ENCODE assay signal across 26 cellular contexts in genomic region chr1:82759035-82759434, GRCh38.
A peak's percentile ranks its signal among the peaks of the same experiment; 100 is the strongest.
DNase-seq lines count a peak whose midpoint lies in the region; ATAC-seq and TF ChIP-seq lines count a peak whose summit lies in the region.
"Had no signal": no experiment of that assay in that cellular context is flagged by ENCODE, and none has a peak within 500 bp of the region (broad histone marks: within the 10 kb centered on the region; RNA-seq: fewer than 3 reads in every experiment).

No MANE protein-coding gene starts in this region.

- peak overlapping the region; percentile 2; the same call in 1 of the 2 replicates for H3K27ac Mint-ChIP-seq in WTC11
- H3K27ac Mint-ChIP-seq in CD8-positive, alpha-beta memory T cell, result peak overlapping the region in 1 of 8 donors; percentile 1
- H3K27ac Mint-ChIP-seq: CD14-positive monocyte; natural killer cell treated with Interleukin-12 subunit alpha and Interleukin-12 subunit beta and Interleukin-15 and Interleukin-18, amount 100 ng/mL, for 72 hours; stimulated activated naive B cell treated with anti-CD40 and anti-IgM and Interleukin-4, amounts not matched to agents 10 μg/mL and 1 μg/mL and 100 μg/mL, for 72 hours; T-helper 1 cell treated with Interleukin-12 subunit alpha and Interleukin-12 subunit beta and Interleukin-4 antibody, amounts not matched to agents 30 μg/mL and 1 μg/mL, for 36 hours had no signal

- DNase-seq in NCI-H82 (lab: John Stamatoyannopoulos, UW) (peak; percentile 20), NCI-H82 treated with DMSO at 0.1 percent for 48 hours (lab: John Stamatoyannopoulos, UW; ENCODE audit: unreplicated experiment) (no peak), WTC11 (ENCODE audit: low spot score) (peak; percentile 10), epithelial cell of esophagus (ENCODE audit: low read depth) (peak; percentile 21), retinal pigment epithelial cell (ENCODE audit: low read depth) (no peak), Right ventricle myocardium inferior (ENCODE audit: missing footprints) (no peak)
- no peak for DNase-seq in activated CD8-positive, alpha-beta memory T cell treated with anti-CD3 and anti-CD28 coated beads, Interleukin-2, amount 50 U/mL, for 48 hours
- no peak for DNase-seq in CD8-positive, alpha-beta memory T cell
- DNase-seq: 8988T; activated gamma-delta T cell treated with Interleukin-2 at 50 U/mL for 16 hours; activated T-cell treated with anti-CD3 and anti-CD28 coated beads, Interleukin-2, amount 50 U/mL, for 4 hours; GM23248; hypothalamus; Kasumi-1; left colon; MV-4-11; NCI-H1436 treated with DMSO at 0.1 percent for 48 hours; NCI-H2107; RPMI8226; small intestine; stimulated activated naive B cell treated with anti-CD40 and anti-IgM and Interleukin-4, amounts not matched to agents 10 μg/mL and 1 μg/mL and 100 μg/mL, for 72 hours; substantia nigra; upper lobe of right lung had no signal

- H3K4me1 Mint-ChIP-seq in WTC11, result peaks cover 19% of the 10 kb centered on the region
- H3K4me1 Mint-ChIP-seq in CD8-positive, alpha-beta memory T cell, result no peaks in the 10 kb centered on the region
- H3K4me1 Mint-ChIP-seq: CD14-positive monocyte; stimulated activated naive B cell treated with anti-CD40 and anti-IgM and Interleukin-4, amounts not matched to agents 10 μg/mL and 1 μg/mL and 100 μg/mL, for 72 hours had no signal

- H3K4me1 ChIP-seq in CD8-positive, alpha-beta memory T cell (ENCODE audit: insufficient read depth, low read length), result no peaks in the 10 kb centered on the region
- H3K4me1 ChIP-seq: upper lobe of right lung had no signal

- TF ChIP-seq CTCF in WTC11 (IDR thresholded peaks at IDR 0.05) (no peak), epithelial cell of esophagus (IDR thresholded peaks at IDR 0.05; ENCODE audit: insufficient read depth, low read depth, low read length, missing control alignments) (peak; percentile 49), retinal pigment epithelial cell (conservative IDR thresholded peaks at IDR 0.05; ENCODE audit: low read depth, low read length) (peak; percentile 31)

- H3K4me3 ChIP-seq in epithelial cell of esophagus (ENCODE audit: low read length) (no peak overlapping the region), retinal pigment epithelial cell (ENCODE audit: low read length) (no peak overlapping the region)
- no peak overlapping the region for H3K4me3 ChIP-seq in CD8-positive, alpha-beta memory T cell (ENCODE audit: low read length)
- H3K4me3 ChIP-seq: GM23248, upper lobe of right lung had no signal

- no peaks in the 10 kb centered on the region for H3K36me3 Mint-ChIP-seq in WTC11
- H3K36me3 Mint-ChIP-seq in CD8-positive, alpha-beta memory T cell, result peaks cover 0 to 4% (median 0%) of the 10 kb centered on the region in 3 donors
- H3K36me3 Mint-ChIP-seq: CD14-positive monocyte; stimulated activated naive B cell treated with anti-CD40 and anti-IgM and Interleukin-4, amounts not matched to agents 10 μg/mL and 1 μg/mL and 100 μg/mL, for 72 hours had no signal

- H3K36me3 ChIP-seq in CD8-positive, alpha-beta memory T cell (ENCODE audit: insufficient read depth, low read length), result no peaks in the 10 kb centered on the region
- H3K36me3 ChIP-seq: upper lobe of right lung had no signal

- H3K9me3 Mint-ChIP-seq in WTC11, result no peaks in the 10 kb centered on the region
- H3K9me3 Mint-ChIP-seq in CD8-positive, alpha-beta memory T cell, result peaks cover 0 to 22% (median 3%) of the 10 kb centered on the region in 5 donors
- H3K9me3 Mint-ChIP-seq: activated T-cell treated with anti-CD3 and anti-CD28 coated beads, Interleukin-2, amount 50 U/mL, for 4 hours; stimulated activated naive B cell treated with anti-CD40 and anti-IgM and Interleukin-4, amounts not matched to agents 10 μg/mL and 1 μg/mL and 100 μg/mL, for 72 hours; T-helper 1 cell treated with Interleukin-12 subunit alpha and Interleukin-12 subunit beta and Interleukin-4 antibody, amounts not matched to agents 30 μg/mL and 1 μg/mL, for 36 hours had no signal

- POLR2A ChIA-PET in WTC11 (lab: Charles Lee), result no interaction called here
- POLR2A ChIA-PET in CD8-positive, alpha-beta memory T cell (lab: Charles Lee), result no interaction called here

- intact Hi-C loops in Right ventricle myocardium inferior (cut with DNase I), result no loop called here

- H3K27me3 ChIP-seq in CD8-positive, alpha-beta memory T cell (ENCODE audit: insufficient read depth, low read length, poor library complexity, severe bottlenecking), result no peaks in the 10 kb centered on the region
- H3K27me3 ChIP-seq: upper lobe of right lung had no signal

- H3K9me3 ChIP-seq in CD8-positive, alpha-beta memory T cell (ENCODE audit: low read length), result no peaks in the 10 kb centered on the region
- H3K9me3 ChIP-seq: upper lobe of right lung had no signal

- no peak overlapping the region for H3K27ac ChIP-seq in CD8-positive, alpha-beta memory T cell (ENCODE audit: low read depth, low read length)
- H3K27ac ChIP-seq: GM23248, upper lobe of right lung had no signal

- H3K27me3 Mint-ChIP-seq in WTC11 (ENCODE audit: low read depth), result no peaks in the 10 kb centered on the region
- H3K27me3 Mint-ChIP-seq in CD8-positive, alpha-beta memory T cell, result no peaks in the 10 kb centered on the region
- H3K27me3 Mint-ChIP-seq: natural killer cell treated with Interleukin-12 subunit alpha and Interleukin-12 subunit beta and Interleukin-15 and Interleukin-18, amount 100 ng/mL, for 72 hours; stimulated activated naive B cell treated with anti-CD40 and anti-IgM and Interleukin-4, amounts not matched to agents 10 μg/mL and 1 μg/mL and 100 μg/mL, for 72 hours had no signal

- no peak overlapping the region for H3K4me3 Mint-ChIP-seq in WTC11
- no peak overlapping the region for H3K4me3 Mint-ChIP-seq in CD8-positive, alpha-beta memory T cell
- H3K4me3 Mint-ChIP-seq: activated T-cell treated with anti-CD3 and anti-CD28 coated beads, Interleukin-2, amount 50 U/mL, for 4 hours; CD14-positive monocyte; natural killer cell treated with Interleukin-12 subunit alpha and Interleukin-12 subunit beta and Interleukin-15 and Interleukin-18, amount 100 ng/mL, for 72 hours; stimulated activated naive B cell treated with anti-CD40 and anti-IgM and Interleukin-4, amounts not matched to agents 10 μg/mL and 1 μg/mL and 100 μg/mL, for 72 hours; T-helper 1 cell treated with Interleukin-12 subunit alpha and Interleukin-12 subunit beta and Interleukin-4 antibody, amounts not matched to agents 30 μg/mL and 1 μg/mL, for 36 hours had no signal

- ATAC-seq in WTC11 (peak; percentile 53; the same call in 1 of the 2 replicates), Right ventricle myocardium inferior (no peak)
- ATAC-seq: activated T-cell treated with anti-CD3 and anti-CD28 coated beads, Interleukin-2, amount 50 U/mL, for 4 hours; left colon; natural killer cell treated with Interleukin-12 subunit alpha and Interleukin-12 subunit beta and Interleukin-15 and Interleukin-18, amount 100 ng/mL, for 72 hours; stimulated activated naive B cell treated with anti-CD40 and anti-IgM and Interleukin-4, amounts not matched to agents 10 μg/mL and 1 μg/mL and 100 μg/mL, for 72 hours; upper lobe of right lung had no signal

- CTCF ChIA-PET in WTC11 (lab: Charles Lee), result no interaction called here
- CTCF ChIA-PET in CD8-positive, alpha-beta memory T cell (lab: Charles Lee), result no interaction called here

TF ChIP-seq in WTC11, 78 proteins besides CTCF, POLR2A, EP300 and RAD21 (continues in another document):
- TF ChIP-seq NR1H2 (CRISPR knock-in tag; IDR thresholded peaks at IDR 0.05) (no peak), IRF2 (CRISPR knock-in tag; IDR thresholded peaks at IDR 0.05; ENCODE audit: borderline replicate concordance, low read depth) (no peak), CREB1 (CRISPR knock-in tag; IDR thresholded peaks at IDR 0.05) (no peak), GRHL2 (CRISPR knock-in tag; IDR thresholded peaks at IDR 0.05; ENCODE audit: insufficient replicate concordance, severe bottlenecking) (no peak), FOXK1 (CRISPR knock-in tag; IDR thresholded peaks at IDR 0.05) (no peak)
- TF ChIP-seq, protein P1, sequence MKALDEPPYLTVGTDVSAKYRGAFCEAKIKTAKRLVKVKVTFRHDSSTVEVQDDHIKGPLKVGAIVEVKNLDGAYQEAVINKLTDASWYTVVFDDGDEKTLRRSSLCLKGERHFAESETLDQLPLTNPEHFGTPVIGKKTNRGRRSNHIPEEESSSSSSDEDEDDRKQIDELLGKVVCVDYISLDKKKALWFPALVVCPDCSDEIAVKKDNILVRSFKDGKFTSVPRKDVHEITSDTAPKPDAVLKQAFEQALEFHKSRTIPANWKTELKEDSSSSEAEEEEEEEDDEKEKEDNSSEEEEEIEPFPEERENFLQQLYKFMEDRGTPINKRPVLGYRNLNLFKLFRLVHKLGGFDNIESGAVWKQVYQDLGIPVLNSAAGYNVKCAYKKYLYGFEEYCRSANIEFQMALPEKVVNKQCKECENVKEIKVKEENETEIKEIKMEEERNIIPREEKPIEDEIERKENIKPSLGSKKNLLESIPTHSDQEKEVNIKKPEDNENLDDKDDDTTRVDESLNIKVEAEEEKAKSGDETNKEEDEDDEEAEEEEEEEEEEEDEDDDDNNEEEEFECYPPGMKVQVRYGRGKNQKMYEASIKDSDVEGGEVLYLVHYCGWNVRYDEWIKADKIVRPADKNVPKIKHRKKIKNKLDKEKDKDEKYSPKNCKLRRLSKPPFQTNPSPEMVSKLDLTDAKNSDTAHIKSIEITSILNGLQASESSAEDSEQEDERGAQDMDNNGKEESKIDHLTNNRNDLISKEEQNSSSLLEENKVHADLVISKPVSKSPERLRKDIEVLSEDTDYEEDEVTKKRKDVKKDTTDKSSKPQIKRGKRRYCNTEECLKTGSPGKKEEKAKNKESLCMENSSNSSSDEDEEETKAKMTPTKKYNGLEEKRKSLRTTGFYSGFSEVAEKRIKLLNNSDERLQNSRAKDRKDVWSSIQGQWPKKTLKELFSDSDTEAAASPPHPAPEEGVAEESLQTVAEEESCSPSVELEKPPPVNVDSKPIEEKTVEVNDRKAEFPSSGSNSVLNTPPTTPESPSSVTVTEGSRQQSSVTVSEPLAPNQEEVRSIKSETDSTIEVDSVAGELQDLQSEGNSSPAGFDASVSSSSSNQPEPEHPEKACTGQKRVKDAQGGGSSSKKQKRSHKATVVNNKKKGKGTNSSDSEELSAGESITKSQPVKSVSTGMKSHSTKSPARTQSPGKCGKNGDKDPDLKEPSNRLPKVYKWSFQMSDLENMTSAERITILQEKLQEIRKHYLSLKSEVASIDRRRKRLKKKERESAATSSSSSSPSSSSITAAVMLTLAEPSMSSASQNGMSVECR (CRISPR knock-in tag; IDR thresholded peaks at IDR 0.05; ENCODE audit: borderline replicate concordance), result no peak

Comparison
In these comparisons a context has a peak if more than half of its experiments do, and no peak if none do; other contexts are left out.
1. DNase-seq: peak in NCI-H82 (single experiment), WTC11 (single experiment) and epithelial cell of esophagus (single experiment); none in NCI-H82 treated with DMSO at 0.1 percent for 48 hours (single experiment), retinal pigment epithelial cell (single experiment), activated CD8-positive, alpha-beta memory T cell treated with anti-CD3 and anti-CD28 coated beads, Interleukin-2, amount 50 U/mL, for 48 hours (single experiment), Right ventricle myocardium inferior (single experiment) and CD8-positive, alpha-beta memory T cell (0 of 5).